27 cellular contexts compared by ENCODE assay signal in genomic region chr1:101040666-101041065, GRCh38.
"Had no signal": no experiment of that assay in that cellular context is flagged by ENCODE, and none has a peak within 500 bp of the region (broad histone marks: within the 10 kb centered on the region; RNA-seq: fewer than 3 reads in every experiment).

No MANE protein-coding gene starts in this region.

- H3K36me3 ChIP-seq: adrenal gland had no signal

- H3K9me3 ChIP-seq: adrenal gland had no signal

- H3K9ac ChIP-seq: SK-N-SH had no signal

- H3K4me1 ChIP-seq: Peyer's patch, SJCRH30 had no signal

- H3K4me2 ChIP-seq: SK-N-SH had no signal

- H3K27me3 ChIP-seq: adrenal gland, Peyer's patch, SJCRH30 had no signal

- DNase-seq: activated CD4-positive, alpha-beta T cell treated with anti-CD3 and anti-CD28 coated beads for 4 hours; activated CD8-positive, alpha-beta memory T cell treated with anti-CD3 and anti-CD28 coated beads, Interleukin-2, amount 50 U/mL, for 4 hours; activated CD8-positive, alpha-beta T cell treated with anti-CD3 and anti-CD28 coated beads for 36 hours; activated gamma-delta T cell treated with Interleukin-2 at 50 U/mL for 16 hours; activated naive CD4-positive, alpha-beta T cell treated with anti-CD3 and anti-CD28 coated beads, Interleukin-2, amount 50 U/mL, for 16 hours; activated naive CD8-positive, alpha-beta T cell treated with anti-CD3 and anti-CD28 coated beads, Interleukin-2, amount 10 ng/mL, durations not matched to agents 7 days and 5 days; activated T-cell treated with anti-CD3 and anti-CD28 coated beads, Interleukin-2, amount 50 U/mL, for 72 hours; adrenal gland; anterior cingulate cortex; cerebellar nuclear complex; Kasumi-1; NCI-H1048; NCI-H1417; NCI-H2029; NCI-H2107; NCI-H2171 treated with DMSO at 0.1 percent for 48 hours; NCI-H345; NCI-H510A; NCI-H69; Peyer's patch; Right ventricle myocardium superior; SJCRH30; SK-N-SH; T-helper 1 cell had no signal

- ATAC-seq: activated CD4-positive, CD25-positive, alpha-beta regulatory T cell treated with anti-CD3 and anti-CD28 coated beads, Interleukin-2, amount 50 U/mL, for 24 hours; activated CD8-positive, alpha-beta T cell treated with anti-CD3 and anti-CD28 coated beads for 36 hours; activated T-cell treated with anti-CD3 and anti-CD28 coated beads, Interleukin-2, amount 50 U/mL, for 72 hours had no signal

- H3K27ac ChIP-seq: adrenal gland, Peyer's patch, RWPE1, SJCRH30, VCaP had no signal

- H3K4me3 ChIP-seq: adrenal gland, Peyer's patch, SJCRH30 had no signal
